ENCODE assay signal across 18 cellular contexts in genomic region chr19:33864311-33864850, GRCh38.
A peak's percentile ranks its signal among the peaks of the same experiment; 100 is the strongest.
DNase-seq lines count a peak whose midpoint lies in the region; ATAC-seq, FAIRE-seq and TF ChIP-seq lines count a peak whose summit lies in the region.
"Had no signal": no experiment of that assay in that cellular context is flagged by ENCODE, and none has a peak within 500 bp of the region (broad histone marks: within the 10 kb centered on the region; RNA-seq: fewer than 3 reads in every experiment).

No MANE protein-coding gene starts in this region.

- no peak overlapping the region for H2BK5ac ChIP-seq in mesenchymal stem cell (ENCODE audit: low read depth, low read length, poor library complexity, severe bottlenecking)

- H3K9me1 ChIP-seq in K562 (ENCODE audit: control insufficient read depth, insufficient read depth, low read length): no peaks in the 10 kb centered on the region
- H3K9me1 ChIP-seq in keratinocyte (ENCODE audit: control insufficient read depth, extremely low read depth, insufficient read depth, low read length): no peaks in the 10 kb centered on the region

- POLR2A ChIA-PET in K562 (lab: Yijun Ruan, JAX): no interaction called here

- H3K79me2 ChIP-seq in K562 (ENCODE audit: control insufficient read depth, insufficient read depth, low read length) (no peaks in the 10 kb centered on the region), keratinocyte (ENCODE audit: control insufficient read depth, insufficient read depth, low read length) (no peaks in the 10 kb centered on the region)

- H4K8ac ChIP-seq in mesenchymal stem cell (ENCODE audit: low read length): no peak overlapping the region

- no peak overlapping the region for H3K27ac ChIP-seq in K562 (ENCODE audit: extremely low read depth, low read depth, low read length)
- H3K27ac ChIP-seq in keratinocyte (ENCODE audit: control insufficient read depth, insufficient read depth, low read length): no peak overlapping the region
- no peak overlapping the region for H3K27ac ChIP-seq in transverse colon
- H3K27ac ChIP-seq in mesenchymal stem cell (ENCODE audit: low read length, poor library complexity, severe bottlenecking): no peak overlapping the region
- H3K27ac ChIP-seq: BLaER1 treated with 17β-estradiol and CSF1 and Interleukin-3, amounts not matched to agents 10 nM and 100 nM; SJSA1 had no signal

- TF ChIP-seq RAD21 in K562 (CRISPR knock-in tag; conservative IDR thresholded peaks at IDR 0.05 in 1 of 2, IDR thresholded peaks at IDR 0.05 in 1 of 2): no peak

- TF ChIP-seq CTCF in K562 (IDR thresholded peaks at IDR 0.05 in 2 of 3, conservative IDR thresholded peaks at IDR 0.05 in 1 of 3; ENCODE audit: insufficient read depth in 2 of 3, low read depth in 1 of 3, low read length in 3 of 3) (no peak), keratinocyte (optimal IDR thresholded peaks at IDR 0.05 in 1 of 3, IDR thresholded peaks at IDR 0.05 in 1 of 3, conservative IDR thresholded peaks at IDR 0.05 in 1 of 3; ENCODE audit: extremely low read depth in 1 of 3, insufficient read depth in 2 of 3, low read length in 3 of 3) (no peak), transverse colon (IDR thresholded peaks at IDR 0.05) (no peak)

- WGBS in K562 (ENCODE audit: insufficient coverage, low coverage, missing lambda C conversion rate): 0% methylated on average over 3 of the region's 3 CpGs
- WGBS in transverse colon (ENCODE audit: low coverage in 1 of 2), 2 donors: 64% methylated on average over 3 of the region's 3 CpGs; no CpG with 5 or more reads in 1 of the 2 donors
- 60% methylated on average over 3 of the region's 3 CpGs for WGBS in mesenchymal stem cell

- no peak overlapping the region for H2BK12ac ChIP-seq in mesenchymal stem cell (ENCODE audit: low read length in 2 of 2)

- in situ Hi-C loops in K562 (cut with MboI) (no loop called here), transverse colon (cut with MboI; ENCODE audit: low pct_ligation_motif_present in 1 of 4, low pct_unique_long_range_greater_than_20kb in 1 of 4, low sequenced_read_pairs in 3 of 4) (no loop called here)

- TF ChIP-seq EP300 in K562 (IDR thresholded peaks at IDR 0.05; ENCODE audit: low read length): no peak
- TF ChIP-seq EP300 in transverse colon (IDR thresholded peaks at IDR 0.05; ENCODE audit: low read depth): no peak

- H3K4me3 ChIP-seq in K562 (no peak overlapping the region), keratinocyte (ENCODE audit: control insufficient read depth in 2 of 3, extremely low read depth in 1 of 3, insufficient read depth in 2 of 3, low read depth in 1 of 3, low read length in 3 of 3) (no peak overlapping the region), transverse colon (no peak overlapping the region), mesenchymal stem cell (ENCODE audit: insufficient read depth in 1 of 2, low read depth in 1 of 2, low read length in 2 of 2) (no peak overlapping the region)
- H3K4me3 ChIP-seq: BLaER1 treated with 17β-estradiol and CSF1 and Interleukin-3, amounts not matched to agents 10 nM and 100 nM; SJSA1 had no signal

- TF ChIP-seq POLR2A in K562 (conservative IDR thresholded peaks at IDR 0.05) (no peak), transverse colon (IDR thresholded peaks at IDR 0.05) (no peak)

- intact Hi-C loops in K562 (cut with micrococcal nuclease): no loop called here
- intact Hi-C loops in transverse colon (cut with DNase I; ENCODE audit: low total_unique reads): no loop called here

- H2AK5ac ChIP-seq in mesenchymal stem cell (ENCODE audit: low read length, severe bottlenecking): no peak overlapping the region

- dilution Hi-C loops in keratinocyte (cut with MboI; ENCODE audit: extremely low pct_ligation_motif_present, low sequenced_read_pairs): no loop called here

- no peak overlapping the region for H3K18ac ChIP-seq in mesenchymal stem cell (ENCODE audit: low read depth in 1 of 2, low read length in 2 of 2)

- H4K91ac ChIP-seq in mesenchymal stem cell (ENCODE audit: low read length): no peak overlapping the region

- FAIRE-seq in K562 (lab: Jason Lieb, UNC): no peak
- no peak for FAIRE-seq in keratinocyte (lab: Jason Lieb, UNC)
- FAIRE-seq: H54 had no signal

- H3K9me3 ChIP-seq in K562 (replicated peaks; ENCODE audit: control insufficient read depth, insufficient read depth, low read depth, low read length) (no peaks in the 10 kb centered on the region), keratinocyte (ENCODE audit: control insufficient read depth, low read depth, low read length) (no peaks in the 10 kb centered on the region), transverse colon (no peaks in the 10 kb centered on the region), mesenchymal stem cell (ENCODE audit: control insufficient read depth, low read length) (no peaks in the 10 kb centered on the region)
- H3K9me3 ChIP-seq: BLaER1 treated with 17β-estradiol and CSF1 and Interleukin-3, amounts not matched to agents 10 nM and 100 nM; SJSA1 had no signal

- H3K36me3 ChIP-seq in K562 (ENCODE audit: control insufficient read depth, insufficient read depth, low read length) (no peaks in the 10 kb centered on the region), keratinocyte (ENCODE audit: control insufficient read depth in 2 of 2, extremely low read depth in 1 of 2, insufficient read depth in 2 of 2, low read length in 2 of 2) (no peaks in the 10 kb centered on the region), transverse colon (no peaks in the 10 kb centered on the region), mesenchymal stem cell (ENCODE audit: control insufficient read depth in 1 of 2, insufficient read depth in 2 of 2, low read depth in 1 of 2, low read length in 2 of 2) (no peaks in the 10 kb centered on the region)
- H3K36me3 ChIP-seq: BLaER1 treated with 17β-estradiol and CSF1 and Interleukin-3, amounts not matched to agents 10 nM and 100 nM; SJSA1 had no signal

- H3K14ac ChIP-seq in mesenchymal stem cell (ENCODE audit: low read length in 2 of 2): no peak overlapping the region

- H3K4ac ChIP-seq in mesenchymal stem cell (ENCODE audit: low read depth in 1 of 2, low read length in 2 of 2): no peak overlapping the region

- CTCF ChIA-PET in K562 (lab: Yijun Ruan, JAX; ENCODE audit: low intra/inter-chr PET ratio): no interaction called here

- ATAC-seq in K562: no peak

- peak; percentile 26 for DNase-seq in NCI-H748 (lab: John Stamatoyannopoulos, UW; ENCODE audit: unreplicated experiment)
- DNase-seq in NCI-H748 treated with DMSO at 0.1 percent for 48 hours (lab: John Stamatoyannopoulos, UW): no peak
- DNase-seq in K562 (ENCODE audit: extremely low read depth in 1 of 4, low spot score in 3 of 4): no peak
- peak; percentile 19 for DNase-seq in keratinocyte (ENCODE audit: low read depth, low spot score)
- peak; percentile 32 for DNase-seq in transverse colon
- DNase-seq in NCI-H526 (lab: John Stamatoyannopoulos, UW): no peak
- DNase-seq in mesenchymal stem cell: no peak
- DNase-seq in NCI-H187 (lab: John Stamatoyannopoulos, UW): no peak
- DNase-seq: 8988T; NCI-H1048; NCI-H146; NCI-H2107; NCI-H446 treated with DMSO at 0.1 percent for 48 hours; NK-92 treated with Interleukin-12 subunit alpha and Interleukin-12 subunit beta, amount 100 ng/mL, for 24 hours; OCI-M1 had no signal

- no TSS peak for BruUV-seq in K562 (replicated peaks; lab: Mats Ljungman, UMichigan)

- no peaks in the 10 kb centered on the region for H3K79me1 ChIP-seq in mesenchymal stem cell (replicated peaks; ENCODE audit: low read length, poor library complexity, severe bottlenecking)

- no peak overlapping the region for H2AFZ ChIP-seq in K562 (ENCODE audit: low read depth, low read length)
- H2AFZ ChIP-seq in keratinocyte (ENCODE audit: control insufficient read depth, low read length): no peak overlapping the region
- no peak overlapping the region for H2AFZ ChIP-seq in mesenchymal stem cell (ENCODE audit: low read depth, low read length)

- H3K4me2 ChIP-seq in K562 (ENCODE audit: insufficient read depth, low read length) (no peak overlapping the region), keratinocyte (ENCODE audit: control insufficient read depth, extremely low read depth, insufficient read depth, low read depth, low read length) (no peak overlapping the region), mesenchymal stem cell (ENCODE audit: low read length, poor library complexity, severe bottlenecking) (no peak overlapping the region)
- H3K4me2 ChIP-seq: BLaER1 treated with 17β-estradiol and CSF1 and Interleukin-3, amounts not matched to agents 10 nM and 100 nM had no signal

- H4K20me1 ChIP-seq in K562 (replicated peaks; ENCODE audit: control insufficient read depth, insufficient read depth, low read length) (0 out of 2 replicates have a peak, but pooled peaks cover 3% of the 10 kb centered on the region), keratinocyte (ENCODE audit: control insufficient read depth, extremely low read depth, insufficient read depth, low read length) (no peaks in the 10 kb centered on the region)
- H4K20me1 ChIP-seq: BLaER1 treated with 17β-estradiol and CSF1 and Interleukin-3, amounts not matched to agents 10 nM and 100 nM had no signal

- no peaks in the 10 kb centered on the region for H3K4me1 ChIP-seq in K562 (replicated peaks in 1 of 2; ENCODE audit: control insufficient read depth in 2 of 2, insufficient read depth in 2 of 2, low read length in 2 of 2)
- H3K4me1 ChIP-seq in keratinocyte (ENCODE audit: control insufficient read depth, extremely low read depth, insufficient read depth, low read length): peaks cover 19% of the 10 kb centered on the region
- peaks cover 0 to 11% (median 4%) of the 10 kb centered on the region in 4 donors for H3K4me1 ChIP-seq in transverse colon
- H3K4me1 ChIP-seq in mesenchymal stem cell (ENCODE audit: control insufficient read depth, insufficient read depth, low read depth, low read length): no peaks in the 10 kb centered on the region
- H3K4me1 ChIP-seq: SJSA1 had no signal

- H3K23ac ChIP-seq in mesenchymal stem cell (ENCODE audit: low read length in 2 of 2): no peak overlapping the region

- H2BK120ac ChIP-seq in mesenchymal stem cell (ENCODE audit: low read depth, low read length): no peak overlapping the region

- H2BK15ac ChIP-seq in mesenchymal stem cell (ENCODE audit: low read depth, poor library complexity, severe bottlenecking): no peak overlapping the region

- H3K27me3 ChIP-seq in K562 (ENCODE audit: control insufficient read depth in 2 of 2, insufficient read depth in 2 of 2, low read length in 2 of 2) (peaks cover 13 to 26% of the 10 kb centered on the region in 2 experiments; a peak in 3 of 5 replicates), keratinocyte (ENCODE audit: control insufficient read depth, extremely low read depth, insufficient read depth, low read length) (no peaks in the 10 kb centered on the region), transverse colon (peaks cover 8% of the 10 kb centered on the region), mesenchymal stem cell (ENCODE audit: control insufficient read depth in 1 of 2, insufficient read depth in 1 of 2, low read length in 2 of 2) (peaks cover 6 to 30% of the 10 kb centered on the region in 2 experiments)
- H3K27me3 ChIP-seq: BLaER1 treated with 17β-estradiol and CSF1 and Interleukin-3, amounts not matched to agents 10 nM and 100 nM had no signal

- H3K9ac ChIP-seq in K562 (ENCODE audit: insufficient read depth in 1 of 2, low read depth in 2 of 2, low read length in 2 of 2): no peak overlapping the region
- no peak overlapping the region for H3K9ac ChIP-seq in keratinocyte (ENCODE audit: control insufficient read depth, extremely low read depth, insufficient read depth, low read length)
- no peak overlapping the region for H3K9ac ChIP-seq in mesenchymal stem cell (ENCODE audit: low read length)
- H3K9ac ChIP-seq: BLaER1 treated with 17β-estradiol and CSF1 and Interleukin-3, amounts not matched to agents 10 nM and 100 nM had no signal

Comparison
In these comparisons a context has a peak if more than half of its experiments do, and no peak if none do; other contexts are left out.
1. DNase-seq: peak in NCI-H748 (single experiment), keratinocyte (single experiment) and transverse colon (single experiment); none in NCI-H748 treated with DMSO at 0.1 percent for 48 hours (single experiment), K562 (0 of 4), NCI-H526 (0 of 2), mesenchymal stem cell (single experiment) and NCI-H187 (0 of 2).